8 cellular contexts compared by ENCODE assay signal in genomic region chr2:121297217-121297830, GRCh38. TPM values are rescaled to one million over a fixed set of nuclear protein-coding genes. Genes with fewer than 3 reads are reported as not detected.
DNase-seq lines count a peak whose midpoint lies in the region; ATAC-seq and TF ChIP-seq lines count a peak whose summit lies in the region.

No MANE protein-coding gene starts in this region.

- no peak overlapping the region for H3K9ac ChIP-seq in DND-41 (ENCODE audit: low read depth, low read length)

- H3K27ac ChIP-seq in DND-41 (ENCODE audit: low read length): no peak overlapping the region
- no peak overlapping the region for H3K27ac ChIP-seq in CD8-positive, alpha-beta T cell (ENCODE audit: low read depth, low read length)

- peaks cover 6% of the 10 kb centered on the region for H3K9me3 ChIP-seq in DND-41 (ENCODE audit: insufficient read depth, low read length, severe bottlenecking)
- no peaks in the 10 kb centered on the region for H3K9me3 ChIP-seq in CD8-positive, alpha-beta T cell (ENCODE audit: low read length)

- TF ChIP-seq CTCF in DND-41 (IDR thresholded peaks at IDR 0.05; ENCODE audit: borderline replicate concordance, extremely low read depth, low read length, poor library complexity, severe bottlenecking) (peak; percentile 60), HFFc6 (IDR thresholded peaks at IDR 0.05) (peak; percentile 77), nephron (IDR thresholded peaks at IDR 0.05; ENCODE audit: unreplicated experiment in 3 of 3) (peak; percentile 65 to 71 (median 68))
- TF ChIP-seq CTCF in CD8-positive, alpha-beta T cell (IDR thresholded peaks at IDR 0.05): no peak

- no peaks in the 10 kb centered on the region for H3K36me3 ChIP-seq in DND-41 (ENCODE audit: insufficient read depth, low read length)
- no peaks in the 10 kb centered on the region for H3K36me3 ChIP-seq in CD8-positive, alpha-beta T cell (ENCODE audit: insufficient read depth, low read length)

- no peaks in the 10 kb centered on the region for H3K4me1 Mint-ChIP-seq in HFFc6 (ENCODE audit: low read depth)
- no peaks in the 10 kb centered on the region for H3K4me1 Mint-ChIP-seq in nephron
- H3K4me1 Mint-ChIP-seq in activated naive CD8-positive, alpha-beta T cell treated with anti-CD3 and anti-CD28 coated beads, Interleukin-2, amount 50 U/mL, for 24 hours: no peaks in the 10 kb centered on the region
- H3K4me1 Mint-ChIP-seq in CD8-positive, alpha-beta T cell (ENCODE audit: low read depth): no peaks in the 10 kb centered on the region
- no peaks in the 10 kb centered on the region for H3K4me1 Mint-ChIP-seq in stimulated activated memory B cell treated with anti-CD40 and anti-IgM and Interleukin-4, amounts not matched to agents 10 μg/mL and 1 μg/mL and 100 μg/mL, for 72 hours

- CTCF ChIA-PET in CD8-positive, alpha-beta T cell (lab: Charles Lee): no interaction called here

- H3K27me3 Mint-ChIP-seq in HFFc6 (ENCODE audit: insufficient read depth) (peaks cover 35% of the 10 kb centered on the region), nephron (ENCODE audit: low read depth) (peaks cover 12% of the 10 kb centered on the region)
- peaks cover 10% of the 10 kb centered on the region for H3K27me3 Mint-ChIP-seq in activated naive CD8-positive, alpha-beta T cell treated with anti-CD3 and anti-CD28 coated beads, Interleukin-2, amount 50 U/mL, for 24 hours
- H3K27me3 Mint-ChIP-seq in CD8-positive, alpha-beta T cell (ENCODE audit: low read depth): peaks cover 15% of the 10 kb centered on the region
- H3K27me3 Mint-ChIP-seq in stimulated activated memory B cell treated with anti-CD40 and anti-IgM and Interleukin-4, amounts not matched to agents 10 μg/mL and 1 μg/mL and 100 μg/mL, for 72 hours: peaks cover 46% of the 10 kb centered on the region

- no peaks in the 10 kb centered on the region for H3K27me3 ChIP-seq in DND-41 (ENCODE audit: insufficient read depth, low read length, poor library complexity)
- no peaks in the 10 kb centered on the region for H3K27me3 ChIP-seq in CD8-positive, alpha-beta T cell (ENCODE audit: insufficient read depth, low read length)

- H3K79me2 ChIP-seq in DND-41 (ENCODE audit: insufficient read depth, low read length): no peaks in the 10 kb centered on the region

- peak; percentile 12 for DNase-seq in DND-41
- peak; percentile 26 for DNase-seq in HFFc6
- DNase-seq in NCI-H82 treated with DMSO at 0.1 percent for 48 hours (lab: John Stamatoyannopoulos, UW; ENCODE audit: unreplicated experiment): peak; percentile 8
- peak; percentile 61 for DNase-seq in ecto neural progenitor cell (ENCODE audit: low spot score)
- no peak for DNase-seq in activated naive CD8-positive, alpha-beta T cell treated with anti-CD3 and anti-CD28 coated beads, Interleukin-2, amount 50 U/mL, for 24 hours
- no peak for DNase-seq in CD8-positive, alpha-beta T cell

- POLR2A ChIA-PET in CD8-positive, alpha-beta T cell (lab: Charles Lee): no interaction called here

- ATAC-seq in DND-41 (ENCODE audit: insufficient read depth, low read depth): peak; percentile 66; the same call in 2 of the 3 replicates
- ATAC-seq in activated naive CD8-positive, alpha-beta T cell treated with anti-CD3 and anti-CD28 coated beads, Interleukin-2, amount 50 U/mL, for 24 hours: no peak
- ATAC-seq in CD8-positive, alpha-beta T cell: no peak
- no peak for ATAC-seq in stimulated activated memory B cell treated with anti-CD40 and anti-IgM and Interleukin-4, amounts not matched to agents 10 μg/mL and 1 μg/mL and 100 μg/mL, for 72 hours

- no peak overlapping the region for H3K4me2 ChIP-seq in DND-41 (ENCODE audit: insufficient read depth, low read length)

- no peaks in the 10 kb centered on the region for H4K20me1 ChIP-seq in DND-41 (ENCODE audit: insufficient read depth, low read length)

- H3K27ac Mint-ChIP-seq in HFFc6 (no peak overlapping the region), nephron (no peak overlapping the region)
- no peak overlapping the region for H3K27ac Mint-ChIP-seq in activated naive CD8-positive, alpha-beta T cell treated with anti-CD3 and anti-CD28 coated beads, Interleukin-2, amount 50 U/mL, for 24 hours
- H3K27ac Mint-ChIP-seq in CD8-positive, alpha-beta T cell: no peak overlapping the region
- no peak overlapping the region for H3K27ac Mint-ChIP-seq in stimulated activated memory B cell treated with anti-CD40 and anti-IgM and Interleukin-4, amounts not matched to agents 10 μg/mL and 1 μg/mL and 100 μg/mL, for 72 hours

- H3K4me1 ChIP-seq in DND-41 (ENCODE audit: insufficient read depth, low read length): no peaks in the 10 kb centered on the region
- no peaks in the 10 kb centered on the region for H3K4me1 ChIP-seq in CD8-positive, alpha-beta T cell (ENCODE audit: insufficient read depth, low read length)

- H3K9me3 Mint-ChIP-seq in HFFc6: no peaks in the 10 kb centered on the region
- H3K9me3 Mint-ChIP-seq in nephron: no peaks in the 10 kb centered on the region
- H3K9me3 Mint-ChIP-seq in activated naive CD8-positive, alpha-beta T cell treated with anti-CD3 and anti-CD28 coated beads, Interleukin-2, amount 50 U/mL, for 24 hours: no peaks in the 10 kb centered on the region
- no peaks in the 10 kb centered on the region for H3K9me3 Mint-ChIP-seq in CD8-positive, alpha-beta T cell
- peaks cover 3% of the 10 kb centered on the region for H3K9me3 Mint-ChIP-seq in stimulated activated memory B cell treated with anti-CD40 and anti-IgM and Interleukin-4, amounts not matched to agents 10 μg/mL and 1 μg/mL and 100 μg/mL, for 72 hours

- no peak overlapping the region for H3K4me3 ChIP-seq in DND-41 (ENCODE audit: low read depth in 1 of 2, low read length in 2 of 2)
- no peak overlapping the region for H3K4me3 ChIP-seq in CD8-positive, alpha-beta T cell (ENCODE audit: low read depth, low read length)

- intact Hi-C loops in CD8-positive, alpha-beta T cell (cut with DNase I, micrococcal nuclease): no loop called here

- H2AFZ ChIP-seq in DND-41 (ENCODE audit: low read depth, low read length): no peak overlapping the region

- H3K4me3 Mint-ChIP-seq in HFFc6 (no peak overlapping the region), nephron (no peak overlapping the region)
- H3K4me3 Mint-ChIP-seq in activated naive CD8-positive, alpha-beta T cell treated with anti-CD3 and anti-CD28 coated beads, Interleukin-2, amount 50 U/mL, for 24 hours: no peak overlapping the region
- H3K4me3 Mint-ChIP-seq in CD8-positive, alpha-beta T cell: no peak overlapping the region
- H3K4me3 Mint-ChIP-seq in stimulated activated memory B cell treated with anti-CD40 and anti-IgM and Interleukin-4, amounts not matched to agents 10 μg/mL and 1 μg/mL and 100 μg/mL, for 72 hours: no peak overlapping the region

- H3K36me3 Mint-ChIP-seq in HFFc6 (ENCODE audit: low read depth) (no peaks in the 10 kb centered on the region), nephron (ENCODE audit: low read depth) (no peaks in the 10 kb centered on the region)
- no peaks in the 10 kb centered on the region for H3K36me3 Mint-ChIP-seq in activated naive CD8-positive, alpha-beta T cell treated with anti-CD3 and anti-CD28 coated beads, Interleukin-2, amount 50 U/mL, for 24 hours (ENCODE audit: low read depth)
- H3K36me3 Mint-ChIP-seq in CD8-positive, alpha-beta T cell: no peaks in the 10 kb centered on the region
- H3K36me3 Mint-ChIP-seq in stimulated activated memory B cell treated with anti-CD40 and anti-IgM and Interleukin-4, amounts not matched to agents 10 μg/mL and 1 μg/mL and 100 μg/mL, for 72 hours: no peaks in the 10 kb centered on the region

RNA-seq across cellular contexts. Expression of gene TFCP2L1, which starts 12.3 kb away (rescaled TPM):
- total RNA-seq in HFFc6 (2021; fragmentation: NEBNext Ultra II Directional; extraction: Animal tissue kit (Norgen Biotek cat#: 25700)): under 1 TPM in 1 of 6 experiments, not detected in 5; 0.03 TPM
- total RNA-seq in CD8-positive, alpha-beta T cell: under 1 TPM; 0.19 to 0.22 TPM

Comparison
In these comparisons a context has a peak if more than half of its experiments do, and no peak if none do; other contexts are left out.
1. DNase-seq: peak in DND-41 (single experiment), HFFc6 (single experiment), NCI-H82 treated with DMSO at 0.1 percent for 48 hours (single experiment) and ecto neural progenitor cell (single experiment); none in activated naive CD8-positive, alpha-beta T cell treated with anti-CD3 and anti-CD28 coated beads, Interleukin-2, amount 50 U/mL, for 24 hours (single experiment) and CD8-positive, alpha-beta T cell (0 of 7).